In the genomic region with DNA sequence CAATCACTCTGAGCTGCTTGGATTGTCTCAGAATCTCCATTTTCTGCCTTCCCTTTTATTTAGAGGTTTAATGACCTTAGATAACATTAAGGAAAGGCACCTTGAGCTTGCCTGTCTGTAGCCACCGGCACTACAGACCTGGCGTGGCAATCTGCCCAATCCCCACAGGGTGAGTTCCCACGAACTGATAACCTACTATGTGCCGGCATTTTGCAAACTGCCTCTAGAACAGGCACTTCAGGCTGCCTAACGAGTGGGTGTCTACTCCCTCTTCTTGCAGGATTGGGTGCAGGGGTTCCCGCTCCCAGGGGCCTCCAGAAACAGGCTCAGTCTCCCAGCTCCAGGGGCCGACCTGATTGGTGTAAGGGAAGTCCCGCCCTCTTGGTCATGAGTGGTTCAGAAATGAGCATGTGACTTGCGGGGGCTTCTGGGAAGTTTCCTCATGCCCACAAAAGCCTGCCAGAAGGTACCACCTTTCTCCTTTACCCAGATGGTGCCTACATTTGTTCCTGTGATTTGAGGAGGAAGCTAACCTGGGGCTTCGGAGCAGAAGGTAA, we compare ENCODE assay signal across 2 cellular contexts.
A peak's percentile ranks its signal among the peaks of the same experiment; 100 is the strongest.
TF ChIP-seq lines count a peak whose summit lies in the region.

No MANE protein-coding gene starts in this region.

TF ChIP-seq in HepG2, 621 proteins besides CTCF, POLR2A, EP300 and RAD21:
- no peak for TF ChIP-seq BRD4 (CRISPR knock-in tag; IDR thresholded peaks at IDR 0.05)
- TF ChIP-seq ZKSCAN1 (IDR thresholded peaks at IDR 0.05; ENCODE audit: low read length) = peak; percentile 74; the same call in 1 of the 2 replicates

TF ChIP-seq in K562, 482 proteins besides CTCF, POLR2A, EP300 and RAD21:
- no peak for TF ChIP-seq SMARCE1 (IDR thresholded peaks at IDR 0.05)
- no peak for TF ChIP-seq HMG20A (CRISPR knock-in tag; conservative IDR thresholded peaks at IDR 0.05)
- TF ChIP-seq, protein P1, sequence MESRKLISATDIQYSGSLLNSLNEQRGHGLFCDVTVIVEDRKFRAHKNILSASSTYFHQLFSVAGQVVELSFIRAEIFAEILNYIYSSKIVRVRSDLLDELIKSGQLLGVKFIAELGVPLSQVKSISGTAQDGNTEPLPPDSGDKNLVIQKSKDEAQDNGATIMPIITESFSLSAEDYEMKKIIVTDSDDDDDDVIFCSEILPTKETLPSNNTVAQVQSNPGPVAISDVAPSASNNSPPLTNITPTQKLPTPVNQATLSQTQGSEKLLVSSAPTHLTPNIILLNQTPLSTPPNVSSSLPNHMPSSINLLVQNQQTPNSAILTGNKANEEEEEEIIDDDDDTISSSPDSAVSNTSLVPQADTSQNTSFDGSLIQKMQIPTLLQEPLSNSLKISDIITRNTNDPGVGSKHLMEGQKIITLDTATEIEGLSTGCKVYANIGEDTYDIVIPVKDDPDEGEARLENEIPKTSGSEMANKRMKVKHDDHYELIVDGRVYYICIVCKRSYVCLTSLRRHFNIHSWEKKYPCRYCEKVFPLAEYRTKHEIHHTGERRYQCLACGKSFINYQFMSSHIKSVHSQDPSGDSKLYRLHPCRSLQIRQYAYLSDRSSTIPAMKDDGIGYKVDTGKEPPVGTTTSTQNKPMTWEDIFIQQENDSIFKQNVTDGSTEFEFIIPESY (CRISPR knock-in tag; IDR thresholded peaks at IDR 0.05) = no peak
- TF ChIP-seq NEUROD1 (IDR thresholded peaks at IDR 0.05; ENCODE audit: borderline replicate concordance, low read depth, low read length, partially characterized antibody) = no peak
- no peak for TF ChIP-seq ZNF324 (CRISPR knock-in tag; IDR thresholded peaks at IDR 0.05)
- no peak for TF ChIP-seq TEAD1 (CRISPR knock-in tag; IDR thresholded peaks at IDR 0.05)
- no peak for TF ChIP-seq MAFK (IDR thresholded peaks at IDR 0.05; ENCODE audit: low read length)
- TF ChIP-seq NUFIP1 (IDR thresholded peaks at IDR 0.05; ENCODE audit: partially characterized antibody) = no peak
- no peak for TF ChIP-seq PTRF (tag; IDR thresholded peaks at IDR 0.05)
- TF ChIP-seq NFYB (IDR thresholded peaks at IDR 0.05; ENCODE audit: extremely low read depth, insufficient read length) = peak; percentile 33
- TF ChIP-seq ZNF57 (CRISPR knock-in tag; IDR thresholded peaks at IDR 0.05) = no peak
- TF ChIP-seq EZH2 (IDR thresholded peaks at IDR 0.05; ENCODE audit: borderline replicate concordance, low read depth, low read length) = no peak
- TF ChIP-seq ZNF583 (CRISPR knock-in tag; IDR thresholded peaks at IDR 0.05) = no peak
- TF ChIP-seq, protein P2, sequence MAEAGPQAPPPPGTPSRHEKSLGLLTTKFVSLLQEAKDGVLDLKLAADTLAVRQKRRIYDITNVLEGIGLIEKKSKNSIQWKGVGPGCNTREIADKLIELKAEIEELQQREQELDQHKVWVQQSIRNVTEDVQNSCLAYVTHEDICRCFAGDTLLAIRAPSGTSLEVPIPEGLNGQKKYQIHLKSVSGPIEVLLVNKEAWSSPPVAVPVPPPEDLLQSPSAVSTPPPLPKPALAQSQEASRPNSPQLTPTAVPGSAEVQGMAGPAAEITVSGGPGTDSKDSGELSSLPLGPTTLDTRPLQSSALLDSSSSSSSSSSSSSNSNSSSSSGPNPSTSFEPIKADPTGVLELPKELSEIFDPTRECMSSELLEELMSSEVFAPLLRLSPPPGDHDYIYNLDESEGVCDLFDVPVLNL (CRISPR knock-in tag; IDR thresholded peaks at IDR 0.05; ENCODE audit: low read depth) = no peak
- TF ChIP-seq POLR2B (IDR thresholded peaks at IDR 0.05; ENCODE audit: low read depth, partially characterized antibody) = no peak
- TF ChIP-seq ZNF79 (CRISPR knock-in tag; IDR thresholded peaks at IDR 0.05; ENCODE audit: low read depth) = no peak
- TF ChIP-seq ZKSCAN1 (IDR thresholded peaks at IDR 0.05; ENCODE audit: low read depth, low read length) = peak; percentile 91
- TF ChIP-seq ZNF3 (CRISPR knock-in tag; IDR thresholded peaks at IDR 0.05) = no peak
- 0 out of 2 replicates have a peak, but pooled peaks have one; percentile 29 for TF ChIP-seq RAD51 (IDR thresholded peaks at IDR 0.05; ENCODE audit: borderline replicate concordance, low read depth)
- TF ChIP-seq, protein P3, sequence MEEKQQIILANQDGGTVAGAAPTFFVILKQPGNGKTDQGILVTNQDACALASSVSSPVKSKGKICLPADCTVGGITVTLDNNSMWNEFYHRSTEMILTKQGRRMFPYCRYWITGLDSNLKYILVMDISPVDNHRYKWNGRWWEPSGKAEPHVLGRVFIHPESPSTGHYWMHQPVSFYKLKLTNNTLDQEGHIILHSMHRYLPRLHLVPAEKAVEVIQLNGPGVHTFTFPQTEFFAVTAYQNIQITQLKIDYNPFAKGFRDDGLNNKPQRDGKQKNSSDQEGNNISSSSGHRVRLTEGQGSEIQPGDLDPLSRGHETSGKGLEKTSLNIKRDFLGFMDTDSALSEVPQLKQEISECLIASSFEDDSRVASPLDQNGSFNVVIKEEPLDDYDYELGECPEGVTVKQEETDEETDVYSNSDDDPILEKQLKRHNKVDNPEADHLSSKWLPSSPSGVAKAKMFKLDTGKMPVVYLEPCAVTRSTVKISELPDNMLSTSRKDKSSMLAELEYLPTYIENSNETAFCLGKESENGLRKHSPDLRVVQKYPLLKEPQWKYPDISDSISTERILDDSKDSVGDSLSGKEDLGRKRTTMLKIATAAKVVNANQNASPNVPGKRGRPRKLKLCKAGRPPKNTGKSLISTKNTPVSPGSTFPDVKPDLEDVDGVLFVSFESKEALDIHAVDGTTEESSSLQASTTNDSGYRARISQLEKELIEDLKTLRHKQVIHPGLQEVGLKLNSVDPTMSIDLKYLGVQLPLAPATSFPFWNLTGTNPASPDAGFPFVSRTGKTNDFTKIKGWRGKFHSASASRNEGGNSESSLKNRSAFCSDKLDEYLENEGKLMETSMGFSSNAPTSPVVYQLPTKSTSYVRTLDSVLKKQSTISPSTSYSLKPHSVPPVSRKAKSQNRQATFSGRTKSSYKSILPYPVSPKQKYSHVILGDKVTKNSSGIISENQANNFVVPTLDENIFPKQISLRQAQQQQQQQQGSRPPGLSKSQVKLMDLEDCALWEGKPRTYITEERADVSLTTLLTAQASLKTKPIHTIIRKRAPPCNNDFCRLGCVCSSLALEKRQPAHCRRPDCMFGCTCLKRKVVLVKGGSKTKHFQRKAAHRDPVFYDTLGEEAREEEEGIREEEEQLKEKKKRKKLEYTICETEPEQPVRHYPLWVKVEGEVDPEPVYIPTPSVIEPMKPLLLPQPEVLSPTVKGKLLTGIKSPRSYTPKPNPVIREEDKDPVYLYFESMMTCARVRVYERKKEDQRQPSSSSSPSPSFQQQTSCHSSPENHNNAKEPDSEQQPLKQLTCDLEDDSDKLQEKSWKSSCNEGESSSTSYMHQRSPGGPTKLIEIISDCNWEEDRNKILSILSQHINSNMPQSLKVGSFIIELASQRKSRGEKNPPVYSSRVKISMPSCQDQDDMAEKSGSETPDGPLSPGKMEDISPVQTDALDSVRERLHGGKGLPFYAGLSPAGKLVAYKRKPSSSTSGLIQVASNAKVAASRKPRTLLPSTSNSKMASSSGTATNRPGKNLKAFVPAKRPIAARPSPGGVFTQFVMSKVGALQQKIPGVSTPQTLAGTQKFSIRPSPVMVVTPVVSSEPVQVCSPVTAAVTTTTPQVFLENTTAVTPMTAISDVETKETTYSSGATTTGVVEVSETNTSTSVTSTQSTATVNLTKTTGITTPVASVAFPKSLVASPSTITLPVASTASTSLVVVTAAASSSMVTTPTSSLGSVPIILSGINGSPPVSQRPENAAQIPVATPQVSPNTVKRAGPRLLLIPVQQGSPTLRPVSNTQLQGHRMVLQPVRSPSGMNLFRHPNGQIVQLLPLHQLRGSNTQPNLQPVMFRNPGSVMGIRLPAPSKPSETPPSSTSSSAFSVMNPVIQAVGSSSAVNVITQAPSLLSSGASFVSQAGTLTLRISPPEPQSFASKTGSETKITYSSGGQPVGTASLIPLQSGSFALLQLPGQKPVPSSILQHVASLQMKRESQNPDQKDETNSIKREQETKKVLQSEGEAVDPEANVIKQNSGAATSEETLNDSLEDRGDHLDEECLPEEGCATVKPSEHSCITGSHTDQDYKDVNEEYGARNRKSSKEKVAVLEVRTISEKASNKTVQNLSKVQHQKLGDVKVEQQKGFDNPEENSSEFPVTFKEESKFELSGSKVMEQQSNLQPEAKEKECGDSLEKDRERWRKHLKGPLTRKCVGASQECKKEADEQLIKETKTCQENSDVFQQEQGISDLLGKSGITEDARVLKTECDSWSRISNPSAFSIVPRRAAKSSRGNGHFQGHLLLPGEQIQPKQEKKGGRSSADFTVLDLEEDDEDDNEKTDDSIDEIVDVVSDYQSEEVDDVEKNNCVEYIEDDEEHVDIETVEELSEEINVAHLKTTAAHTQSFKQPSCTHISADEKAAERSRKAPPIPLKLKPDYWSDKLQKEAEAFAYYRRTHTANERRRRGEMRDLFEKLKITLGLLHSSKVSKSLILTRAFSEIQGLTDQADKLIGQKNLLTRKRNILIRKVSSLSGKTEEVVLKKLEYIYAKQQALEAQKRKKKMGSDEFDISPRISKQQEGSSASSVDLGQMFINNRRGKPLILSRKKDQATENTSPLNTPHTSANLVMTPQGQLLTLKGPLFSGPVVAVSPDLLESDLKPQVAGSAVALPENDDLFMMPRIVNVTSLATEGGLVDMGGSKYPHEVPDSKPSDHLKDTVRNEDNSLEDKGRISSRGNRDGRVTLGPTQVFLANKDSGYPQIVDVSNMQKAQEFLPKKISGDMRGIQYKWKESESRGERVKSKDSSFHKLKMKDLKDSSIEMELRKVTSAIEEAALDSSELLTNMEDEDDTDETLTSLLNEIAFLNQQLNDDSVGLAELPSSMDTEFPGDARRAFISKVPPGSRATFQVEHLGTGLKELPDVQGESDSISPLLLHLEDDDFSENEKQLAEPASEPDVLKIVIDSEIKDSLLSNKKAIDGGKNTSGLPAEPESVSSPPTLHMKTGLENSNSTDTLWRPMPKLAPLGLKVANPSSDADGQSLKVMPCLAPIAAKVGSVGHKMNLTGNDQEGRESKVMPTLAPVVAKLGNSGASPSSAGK (IDR thresholded peaks at IDR 0.05) = peak; percentile 16; the same call in 1 of the 2 replicates
- TF ChIP-seq, protein P4, sequence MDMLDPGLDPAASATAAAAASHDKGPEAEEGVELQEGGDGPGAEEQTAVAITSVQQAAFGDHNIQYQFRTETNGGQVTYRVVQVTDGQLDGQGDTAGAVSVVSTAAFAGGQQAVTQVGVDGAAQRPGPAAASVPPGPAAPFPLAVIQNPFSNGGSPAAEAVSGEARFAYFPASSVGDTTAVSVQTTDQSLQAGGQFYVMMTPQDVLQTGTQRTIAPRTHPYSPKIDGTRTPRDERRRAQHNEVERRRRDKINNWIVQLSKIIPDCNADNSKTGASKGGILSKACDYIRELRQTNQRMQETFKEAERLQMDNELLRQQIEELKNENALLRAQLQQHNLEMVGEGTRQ (CRISPR knock-in tag; IDR thresholded peaks at IDR 0.05) = peak; percentile 60
- TF ChIP-seq RFX7 (CRISPR knock-in tag; IDR thresholded peaks at IDR 0.05) = no peak
- TF ChIP-seq SMAD3 (CRISPR knock-in tag; conservative IDR thresholded peaks at IDR 0.05) = no peak
- no peak for TF ChIP-seq KLF6 (CRISPR knock-in tag; IDR thresholded peaks at IDR 0.05; ENCODE audit: borderline replicate concordance)
- TF ChIP-seq PTBP1 (IDR thresholded peaks at IDR 0.05; ENCODE audit: low read depth, low read length) = no peak
- TF ChIP-seq MYC (IDR thresholded peaks at IDR 0.05; ENCODE audit: low read depth, low read length) = no peak
- TF ChIP-seq MYC (CRISPR knock-in tag; IDR thresholded peaks at IDR 0.05; ENCODE audit: borderline replicate concordance, low read depth) = no peak
- 0 out of 2 replicates have a peak, but pooled peaks have one; percentile 12 for TF ChIP-seq NFIC (IDR thresholded peaks at IDR 0.05)
